Comparison of ENCODE assay signal across 8 cellular contexts in the genomic region with DNA sequence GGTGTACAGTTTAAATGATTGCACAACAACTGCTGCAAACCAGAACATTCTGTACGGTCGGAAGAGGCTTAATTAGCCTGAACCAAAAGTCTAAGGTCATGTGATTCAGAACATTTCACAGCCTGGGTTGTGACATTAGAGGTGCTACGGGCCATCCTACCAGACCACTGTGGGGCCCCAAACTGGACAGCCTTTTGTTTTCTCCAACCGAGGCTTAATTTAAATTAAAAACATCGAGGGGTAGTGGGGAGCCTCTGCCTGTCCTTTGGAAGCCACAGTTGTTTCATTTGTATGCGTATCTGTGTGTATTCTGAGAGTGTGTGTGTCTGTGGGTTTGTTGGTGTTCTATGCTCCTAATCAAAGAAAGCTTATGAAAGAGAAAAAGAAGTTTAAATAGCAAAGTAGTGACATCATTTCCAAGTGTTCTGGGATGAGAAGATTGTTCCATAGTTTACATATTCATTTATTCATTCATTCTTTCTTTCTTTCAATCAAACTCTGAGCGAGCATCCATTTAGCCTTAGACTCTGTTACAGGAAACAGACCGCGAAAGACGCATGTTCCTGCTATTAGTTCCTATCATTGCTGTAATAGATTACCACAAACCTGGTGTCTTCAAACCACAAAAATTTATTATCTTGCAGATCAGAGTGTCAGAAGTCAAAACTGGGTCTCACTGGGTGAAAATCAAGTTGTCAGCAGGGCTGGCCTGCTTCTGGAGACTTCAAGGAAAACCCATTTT.
DNase-seq lines count a peak whose midpoint lies in the region; FAIRE-seq and TF ChIP-seq lines count a peak whose summit lies in the region.

No MANE protein-coding gene starts in this region.

- 21% methylated on average over 10 of the region's 10 CpGs for WGBS in mammary epithelial cell (ENCODE audit: low coverage, missing lambda C conversion rate)

- dilution Hi-C loops in mammary epithelial cell (cut with HindIII; ENCODE audit: low sequenced_read_pairs): no loop called here

- no peaks in the 10 kb centered on the region for H3K9me3 ChIP-seq in mammary epithelial cell (replicated peaks; ENCODE audit: insufficient read depth, low read length)
- H3K9me3 ChIP-seq in mucosa of rectum (ENCODE audit: control insufficient read depth in 2 of 2, low read length in 2 of 2): no peaks in the 10 kb centered on the region
- no peaks in the 10 kb centered on the region for H3K9me3 ChIP-seq in WERI-Rb-1 (ENCODE audit: severe bottlenecking)

- H3K4me1 ChIP-seq in mammary epithelial cell (ENCODE audit: insufficient read depth, low read length) (peaks cover 19% of the 10 kb centered on the region), mucosa of rectum (ENCODE audit: control insufficient read depth in 2 of 2, insufficient read depth in 2 of 2, low read length in 2 of 2) (no peaks in the 10 kb centered on the region)

- TF ChIP-seq CTCF in mammary epithelial cell (conservative IDR thresholded peaks at IDR 0.05 in 1 of 2, IDR thresholded peaks at IDR 0.05 in 1 of 2; ENCODE audit: extremely low read depth in 1 of 2, insufficient read depth in 1 of 2, low read depth in 1 of 2, low read length in 2 of 2) (no peak), WERI-Rb-1 (IDR thresholded peaks at IDR 0.05; ENCODE audit: low read depth, low read length) (no peak)

- no peak overlapping the region for H3K4me3 ChIP-seq in mammary epithelial cell (replicated peaks in 1 of 3; ENCODE audit: insufficient read depth in 1 of 3, low read depth in 2 of 3, low read length in 3 of 3)
- H3K4me3 ChIP-seq in mucosa of rectum (ENCODE audit: low read length in 2 of 2): no peak overlapping the region
- no peak overlapping the region for H3K4me3 ChIP-seq in WERI-Rb-1 (ENCODE audit: low read depth, low read length)

- no peaks in the 10 kb centered on the region for H3K79me2 ChIP-seq in mammary epithelial cell (ENCODE audit: insufficient read depth, low read length)

- H3K27me3 ChIP-seq in mammary epithelial cell (ENCODE audit: insufficient read depth, low read length) (no peaks in the 10 kb centered on the region), mucosa of rectum (ENCODE audit: control insufficient read depth in 2 of 2, insufficient read depth in 2 of 2, low read length in 2 of 2) (no peaks in the 10 kb centered on the region), WERI-Rb-1 (ENCODE audit: insufficient read depth, low read depth, severe bottlenecking) (no peaks in the 10 kb centered on the region)

- intact Hi-C loops in mammary epithelial cell (cut with micrococcal nuclease): loop anchor here (1.0 to 5.0 kb wide), 2 partner anchors 15 to 111 kb away; no protein-coding TSS in a partner anchor

- H3K36me3 ChIP-seq in mammary epithelial cell (ENCODE audit: insufficient read depth, low read length) (no peaks in the 10 kb centered on the region), mucosa of rectum (ENCODE audit: control insufficient read depth in 2 of 2, insufficient read depth in 2 of 2, low read length in 2 of 2) (no peaks in the 10 kb centered on the region), WERI-Rb-1 (no peaks in the 10 kb centered on the region)

- in situ Hi-C loops in mammary epithelial cell (cut with MboI; ENCODE audit: low sequenced_read_pairs in 2 of 2): no loop called here

- H4K20me1 ChIP-seq in mammary epithelial cell (ENCODE audit: insufficient read depth, low read length): no peaks in the 10 kb centered on the region

- H3K9ac ChIP-seq in mammary epithelial cell (ENCODE audit: insufficient read depth, low read length) (peak overlapping the region; percentile 7), mucosa of rectum (ENCODE audit: low read depth in 1 of 2, low read length in 2 of 2) (no peak overlapping the region)

- DNase-seq in activated T-cell treated with anti-CD3 and anti-CD28 coated beads for 24 hours (ENCODE audit: low read depth) (peak; percentile 32), activated T-cell treated with anti-CD3 and anti-CD28 coated beads for 4 hours (no peak), mammary epithelial cell (peak; percentile 83), urothelium cell line (ENCODE audit: low spot score) (peak; percentile 5), NCI-H526 (lab: John Stamatoyannopoulos, UW) (no peak), NCI-H345 (lab: John Stamatoyannopoulos, UW) (no peak), WERI-Rb-1 (no peak)

- H3K27ac ChIP-seq in mammary epithelial cell (ENCODE audit: insufficient read depth, low read depth, low read length) (peak overlapping the region; percentile 56), mucosa of rectum (ENCODE audit: low read depth in 2 of 2, low read length in 2 of 2) (peak overlapping the region; percentile 43 to 58), WERI-Rb-1 (no peak overlapping the region)

- CTCF ChIA-PET in mammary epithelial cell (lab: Charles Lee; ENCODE audit: low non-redundant PET): no interaction called here

- FAIRE-seq in urothelium cell line (lab: Jason Lieb, UNC): no peak

- peak overlapping the region; percentile 51 for H2AFZ ChIP-seq in mammary epithelial cell (ENCODE audit: low read depth, low read length)

- H3K4me2 ChIP-seq in mammary epithelial cell (ENCODE audit: insufficient read depth, low read depth, low read length): peak overlapping the region; percentile 61

- BruUV-seq in mammary epithelial cell (replicated peaks; lab: Mats Ljungman, UMichigan): no TSS peak

Comparison
In these comparisons a context has a peak if more than half of its experiments do, and no peak if none do; other contexts are left out.
1. DNase-seq: peak in activated T-cell treated with anti-CD3 and anti-CD28 coated beads for 24 hours (single experiment), mammary epithelial cell (single experiment) and urothelium cell line (single experiment); none in activated T-cell treated with anti-CD3 and anti-CD28 coated beads for 4 hours (single experiment), NCI-H526 (0 of 2), NCI-H345 (single experiment) and WERI-Rb-1 (single experiment).